22 cellular contexts compared by ENCODE assay signal in genomic region chr19:47057328-47057727, GRCh38. TPM values are rescaled to one million over a fixed set of nuclear protein-coding genes. Genes with fewer than 3 reads are reported as not detected.
DNase-seq lines count a peak whose midpoint lies in the region; ATAC-seq, FAIRE-seq and TF ChIP-seq lines count a peak whose summit lies in the region.
"Had no signal": no experiment of that assay in that cellular context is flagged by ENCODE, and none has a peak within 500 bp of the region (broad histone marks: within the 10 kb centered on the region; RNA-seq: fewer than 3 reads in every experiment).

No MANE protein-coding gene starts in this region.

- no peaks in the 10 kb centered on the region for H3K79me1 ChIP-seq in IMR-90 (ENCODE audit: low read depth in 1 of 2, low read length in 2 of 2)

- H2AK9ac ChIP-seq in IMR-90 (replicated peaks; ENCODE audit: low read depth, low read length, poor library complexity), result no peak overlapping the region

- H3K4me3 Mint-ChIP-seq in mesothelial cell of epicardium, result no peak overlapping the region
- H3K4me3 Mint-ChIP-seq: activated CD8-positive, alpha-beta T cell treated with anti-CD3 and anti-CD28 coated beads for 36 hours; effector memory CD8-positive, alpha-beta T cell; immature natural killer cell had no signal

- H3K27me3 ChIP-seq in IMR-90 (ENCODE audit: control insufficient read depth, insufficient read depth, low read length) (no peaks in the 10 kb centered on the region), brain microvascular endothelial cell (replicated peaks) (no peaks in the 10 kb centered on the region), gastrocnemius medialis (no peaks in the 10 kb centered on the region), pancreas (no peaks in the 10 kb centered on the region)
- H3K27me3 ChIP-seq: BLaER1 treated with 17β-estradiol and CSF1 and Interleukin-3, amounts not matched to agents 10 nM and 100 nM; heart left ventricle had no signal

- no TSS peak for BruUV-seq in IMR-90 (replicated peaks; lab: Mats Ljungman, UMichigan)

- no peak overlapping the region for H2AFZ ChIP-seq in IMR-90 (replicated peaks; ENCODE audit: low read length, poor library complexity)

- no peaks in the 10 kb centered on the region for H3K9me1 ChIP-seq in IMR-90 (ENCODE audit: insufficient read depth, low read length)

- no peaks in the 10 kb centered on the region for H3K27me3 Mint-ChIP-seq in mesothelial cell of epicardium (ENCODE audit: low read depth)
- H3K27me3 Mint-ChIP-seq: activated CD8-positive, alpha-beta T cell treated with anti-CD3 and anti-CD28 coated beads for 36 hours had no signal

- DNase-seq in Daoy (ENCODE audit: low read depth), result peak; percentile 25
- DNase-seq in IMR-90, result peak; percentile 76
- DNase-seq in brain microvascular endothelial cell, result peak; percentile 56
- no peak for DNase-seq in mesothelial cell of epicardium (ENCODE audit: low spot score in 2 of 2, unreplicated experiment in 2 of 2)
- no peak for DNase-seq in gastrocnemius medialis
- no peak for DNase-seq in pancreas
- no peak for DNase-seq in urothelium cell line (ENCODE audit: low spot score)
- no peak for DNase-seq in NCI-H2196 treated with DMSO at 0.1 percent for 48 hours (lab: John Stamatoyannopoulos, UW; ENCODE audit: unreplicated experiment)
- DNase-seq: activated CD8-positive, alpha-beta T cell treated with anti-CD3 and anti-CD28 coated beads for 36 hours; activated naive CD4-positive, alpha-beta T cell; effector memory CD8-positive, alpha-beta T cell; immature natural killer cell; left ventricle myocardium superior; mucosa of descending colon; NCI-H187 treated with DMSO at 0.1 percent for 48 hours; NCI-H446; stimulated activated CD4-positive, alpha-beta T cell treated with anti-CD3 and anti-CD28 coated beads, Interleukin-12 subunit alpha, Interleukin-12 subunit beta, amount 100 ng/mL, for 4 hours had no signal

- H3K4me2 ChIP-seq in IMR-90 (ENCODE audit: low read depth, low read length), result no peak overlapping the region
- H3K4me2 ChIP-seq: BLaER1 treated with 17β-estradiol and CSF1 and Interleukin-3, amounts not matched to agents 10 nM and 100 nM had no signal

- H3K4me1 Mint-ChIP-seq in mesothelial cell of epicardium, result peaks cover 25% of the 10 kb centered on the region
- H3K4me1 Mint-ChIP-seq: immature natural killer cell had no signal

- H4K20me1 ChIP-seq in IMR-90 (ENCODE audit: insufficient read depth, low read length), result no peaks in the 10 kb centered on the region

- CTCF ChIA-PET in IMR-90 (lab: Yijun Ruan, JAX), result interaction anchor here (0.6 to 0.7 kb wide), 3 partner anchors 72 to 145 kb away, joined by 3 read pairs; no protein-coding TSS in a partner anchor

- in situ Hi-C loops in IMR-90 (cut with MboI; ENCODE audit: low sequenced_read_pairs) (no loop called here), brain microvascular endothelial cell (cut with HindIII; ENCODE audit: low pct_ligation_motif_present, low sequenced_read_pairs) (no loop called here), gastrocnemius medialis (cut with MboI; ENCODE audit: low sequenced_read_pairs in 4 of 4) (no loop called here)

- no peak overlapping the region for H4K5ac ChIP-seq in IMR-90 (ENCODE audit: low read depth, low read length)

- ATAC-seq in IMR-90 (ENCODE audit: low read depth), result no peak; the same call in none of the 2 replicates
- no peak for ATAC-seq in gastrocnemius medialis
- no peak for ATAC-seq in pancreas
- ATAC-seq: activated CD4-positive, CD25-positive, alpha-beta regulatory T cell treated with anti-CD3 and anti-CD28 coated beads, Interleukin-2, amount 50 U/mL, for 24 hours; activated CD8-positive, alpha-beta T cell treated with anti-CD3 and anti-CD28 coated beads for 36 hours; effector memory CD8-positive, alpha-beta T cell; heart left ventricle; left ventricle myocardium superior; mucosa of descending colon had no signal

- no peak overlapping the region for H2AK5ac ChIP-seq in IMR-90 (ENCODE audit: low read depth, low read length)

- no CpG with 5 or more reads among the region's 2 CpGs for WGBS in IMR-90 (ENCODE audit: extremely low coverage in 2 of 2, insufficient read length in 1 of 2), 2 experiments
- WGBS in pancreas, 2 donors, result 74 to 86% methylated on average over 2 of the region's 2 CpGs

- intact Hi-C loops in IMR-90 (cut with micrococcal nuclease) (no loop called here), gastrocnemius medialis (cut with DNase I; ENCODE audit: low total_unique reads) (no loop called here), pancreas (cut with DNase I) (no loop called here)

- FAIRE-seq in pancreas (lab: Jason Lieb, UNC) (no peak), urothelium cell line (lab: Jason Lieb, UNC) (no peak)
- FAIRE-seq: D721Med, GM12892 had no signal

- H3K9ac ChIP-seq in IMR-90 (ENCODE audit: low read depth, low read length), result no peak overlapping the region
- H3K9ac ChIP-seq: BLaER1 treated with 17β-estradiol and CSF1 and Interleukin-3, amounts not matched to agents 10 nM and 100 nM had no signal

- H3K27ac Mint-ChIP-seq in mesothelial cell of epicardium, result peak overlapping the region; percentile 43
- H3K27ac Mint-ChIP-seq: activated CD8-positive, alpha-beta T cell treated with anti-CD3 and anti-CD28 coated beads for 36 hours; effector memory CD8-positive, alpha-beta T cell; immature natural killer cell had no signal

- TF ChIP-seq RAD21 in IMR-90 (IDR thresholded peaks at IDR 0.05; ENCODE audit: low read length), result no peak

- POLR2A ChIA-PET in IMR-90 (lab: Charles Lee; ENCODE audit: unreplicated experiment), result no interaction called here

- H4K8ac ChIP-seq in IMR-90 (ENCODE audit: low read depth in 2 of 2, low read length in 2 of 2), result no peak overlapping the region

- H2BK20ac ChIP-seq in IMR-90 (ENCODE audit: low read depth, low read length), result no peak overlapping the region

- H3K4me1 ChIP-seq in IMR-90 (ENCODE audit: control insufficient read depth, insufficient read depth, low read length), result peaks cover 8% of the 10 kb centered on the region; the same call in 1 of the 2 replicates
- H3K4me1 ChIP-seq in gastrocnemius medialis, result no peaks in the 10 kb centered on the region
- no peaks in the 10 kb centered on the region for H3K4me1 ChIP-seq in pancreas
- H3K4me1 ChIP-seq: BLaER1 treated with 17β-estradiol and CSF1 and Interleukin-3, amounts not matched to agents 10 nM and 100 nM; heart left ventricle had no signal

- 0 out of 2 replicates have a peak overlapping the region, but pooled peaks have one; percentile 64 for H3K23ac ChIP-seq in IMR-90 (ENCODE audit: low read depth, low read length)

- H3K27ac ChIP-seq in IMR-90 (ENCODE audit: insufficient read depth, low read length) (no peak overlapping the region), brain microvascular endothelial cell (peak overlapping the region; percentile 30), gastrocnemius medialis (no peak overlapping the region), pancreas (no peak overlapping the region)
- H3K27ac ChIP-seq: BLaER1 treated with 17β-estradiol and CSF1 and Interleukin-3, amounts not matched to agents 10 nM and 100 nM; heart left ventricle had no signal

- no peak for TF ChIP-seq CTCF in IMR-90 (conservative IDR thresholded peaks at IDR 0.05; ENCODE audit: low read depth, low read length)
- TF ChIP-seq CTCF in brain microvascular endothelial cell (IDR thresholded peaks at IDR 0.05; ENCODE audit: low read depth, low read length, missing control alignments), result no peak
- TF ChIP-seq CTCF in mesothelial cell of epicardium (IDR thresholded peaks at IDR 0.05; ENCODE audit: unreplicated experiment), result no peak
- TF ChIP-seq CTCF in gastrocnemius medialis (IDR thresholded peaks at IDR 0.05 in 4 of 5, conservative IDR thresholded peaks at IDR 0.05 in 1 of 5), result no peak
- TF ChIP-seq CTCF in pancreas (IDR thresholded peaks at IDR 0.05), result no peak

- H3K4me3 ChIP-seq in IMR-90 (ENCODE audit: insufficient read depth, low read depth, low read length) (no peak overlapping the region), brain microvascular endothelial cell (ENCODE audit: low read depth, low read length) (no peak overlapping the region), gastrocnemius medialis (no peak overlapping the region), pancreas (no peak overlapping the region)
- H3K4me3 ChIP-seq: BLaER1 treated with 17β-estradiol and CSF1 and Interleukin-3, amounts not matched to agents 10 nM and 100 nM; heart left ventricle; mucosa of descending colon had no signal

- no peak overlapping the region for H2BK15ac ChIP-seq in IMR-90 (ENCODE audit: low read depth, low read length)

- H3K9me3 Mint-ChIP-seq in mesothelial cell of epicardium, result no peaks in the 10 kb centered on the region
- H3K9me3 Mint-ChIP-seq: activated CD8-positive, alpha-beta T cell treated with anti-CD3 and anti-CD28 coated beads for 36 hours; effector memory CD8-positive, alpha-beta T cell; immature natural killer cell had no signal

- H4K91ac ChIP-seq in IMR-90 (ENCODE audit: insufficient read depth, low read depth, low read length), result no peak overlapping the region

- no peak overlapping the region for H3K4ac ChIP-seq in IMR-90 (ENCODE audit: low read depth, low read length)

- H3K36me3 ChIP-seq in IMR-90 (ENCODE audit: control insufficient read depth, insufficient read depth, low read length) (no peaks in the 10 kb centered on the region), brain microvascular endothelial cell (replicated peaks) (no peaks in the 10 kb centered on the region), gastrocnemius medialis (no peaks in the 10 kb centered on the region), pancreas (no peaks in the 10 kb centered on the region)
- H3K36me3 ChIP-seq: BLaER1 treated with 17β-estradiol and CSF1 and Interleukin-3, amounts not matched to agents 10 nM and 100 nM; heart left ventricle had no signal

- H3K18ac ChIP-seq in IMR-90 (ENCODE audit: low read depth, low read length), result no peak overlapping the region

- no peak overlapping the region for H3K14ac ChIP-seq in IMR-90 (replicated peaks; ENCODE audit: low read depth, low read length)

- H3K9me3 ChIP-seq in IMR-90 (ENCODE audit: control insufficient read depth, insufficient read depth, low read length) (no peaks in the 10 kb centered on the region), gastrocnemius medialis (no peaks in the 10 kb centered on the region), pancreas (no peaks in the 10 kb centered on the region)
- H3K9me3 ChIP-seq: BLaER1 treated with 17β-estradiol and CSF1 and Interleukin-3, amounts not matched to agents 10 nM and 100 nM; heart left ventricle; mucosa of descending colon had no signal

- dilution Hi-C loops in IMR-90 (cut with HindIII; ENCODE audit: low sequenced_read_pairs, unreplicated experiment), result no loop called here

- H2BK5ac ChIP-seq in IMR-90 (ENCODE audit: low read depth, low read length, poor library complexity, severe bottlenecking), result no peak overlapping the region

- no peaks in the 10 kb centered on the region for H3K36me3 Mint-ChIP-seq in mesothelial cell of epicardium
- H3K36me3 Mint-ChIP-seq: immature natural killer cell had no signal

- no peak overlapping the region for H2BK120ac ChIP-seq in IMR-90 (ENCODE audit: low read depth, low read length)

- no peak for TF ChIP-seq POLR2A in IMR-90 (IDR thresholded peaks at IDR 0.05; ENCODE audit: low read depth, low read length)
- TF ChIP-seq POLR2A in gastrocnemius medialis (IDR thresholded peaks at IDR 0.05), result no peak

- no peak overlapping the region for H3K56ac ChIP-seq in IMR-90 (ENCODE audit: extremely low read depth, insufficient read depth, low read length)

RNA-seq across cellular contexts. Expression of gene TMEM160, which starts 8.9 kb away (rescaled TPM):
- 46.5 and 55.0 TPM in 2 replicates for total RNA-seq in Daoy (2014; rRNA removed; shearing (Covaris generic))
- total RNA-seq in IMR-90 (2012; rRNA removed) (9.2 and 10.6 TPM in 2 replicates), mesothelial cell of epicardium (35.4 to 38.1 TPM (median 36.2 TPM) in 3 replicates), gastrocnemius medialis (10 to 100 TPM; 46.3 to 94.7 (median 71.5) TPM), pancreas (10 to 100 TPM; 11.9 to 17.8 (median 13.6) TPM)
- polyA plus RNA-seq in IMR-90 (2012; rRNA removed) (25.7 and 48.9 TPM in 2 replicates), pancreas (1 to 10 TPM; 3.4 to 6.0 TPM)
- polyA plus RNA-seq in IMR-90 (2012; cell fraction: cytosol; rRNA removed), result 61.5 and 62.1 TPM in 2 replicates
- 7.7 and 30.6 TPM in 2 replicates for polyA plus RNA-seq in IMR-90 (2012; cell fraction: nucleus; rRNA removed; ENCODE audit: low replicate concordance)

RNA-seq across cellular contexts. Expression of gene NPAS1, which starts 37.7 kb away (rescaled TPM):
- total RNA-seq in Daoy (2014; rRNA removed; shearing (Covaris generic)), result 0.27 TPM in 1 of 2 replicates, not detected in the other
- total RNA-seq in IMR-90 (2012; rRNA removed) (0.36 and 0.56 TPM in 2 replicates), mesothelial cell of epicardium (3.4 to 3.9 TPM (median 3.9 TPM) in 3 replicates), gastrocnemius medialis (1 to 10 TPM in 1 of 4 donors, under 1 TPM in 1, not detected in 2; 0.61 to 1.1 TPM), pancreas (under 1 TPM; 0.12 to 0.42 (median 0.23) TPM)
- polyA plus RNA-seq in IMR-90 (2012; rRNA removed) (5.7 and 7.4 TPM in 2 replicates), pancreas (under 1 TPM; 0.46 to 0.49 TPM)
- 6.7 and 7.2 TPM in 2 replicates for polyA plus RNA-seq in IMR-90 (2012; cell fraction: cytosol; rRNA removed)
- polyA plus RNA-seq in IMR-90 (2012; cell fraction: nucleus; rRNA removed; ENCODE audit: low replicate concordance), result 6.1 and 23.6 TPM in 2 replicates
- polyA plus RNA-seq: immature natural killer cell had no signal

RNA-seq across cellular contexts. Expression of gene ZC3H4, which starts 56.2 kb away (rescaled TPM):
- total RNA-seq in Daoy (2014; rRNA removed; shearing (Covaris generic)), result 4.0 and 11.4 TPM in 2 replicates
- total RNA-seq in IMR-90 (2012; rRNA removed), result 3.9 and 5.3 TPM in 2 replicates
- polyA plus RNA-seq in IMR-90 (2012; rRNA removed), result 8.9 and 9.3 TPM in 2 replicates
- polyA plus RNA-seq in IMR-90 (2012; cell fraction: cytosol; rRNA removed), result 5.1 and 5.9 TPM in 2 replicates
- 8.7 and 14.9 TPM in 2 replicates for polyA plus RNA-seq in IMR-90 (2012; cell fraction: nucleus; rRNA removed; ENCODE audit: low replicate concordance)
- 65.3 to 68.7 TPM (median 67.9 TPM) in 3 replicates for total RNA-seq in mesothelial cell of epicardium
- 10 to 100 TPM; 16.2 to 31.7 (median 22.8) TPM for total RNA-seq in gastrocnemius medialis
- total RNA-seq in pancreas, result 10 to 100 TPM; 18.2 to 30.4 (median 20.5) TPM
- polyA plus RNA-seq in pancreas, result 10 to 100 TPM in 1 of 2 donors, 1 to 10 TPM in 1; 8.1 to 14.3 TPM

Comparison
In these comparisons a context has a peak if more than half of its experiments do, and no peak if none do; other contexts are left out.
1. DNase-seq: peak in Daoy (single experiment), IMR-90 (single experiment) and brain microvascular endothelial cell (single experiment); none in mesothelial cell of epicardium (0 of 2), gastrocnemius medialis (0 of 2), pancreas (0 of 6), urothelium cell line (single experiment) and NCI-H2196 treated with DMSO at 0.1 percent for 48 hours (single experiment).